In the genomic region with DNA sequence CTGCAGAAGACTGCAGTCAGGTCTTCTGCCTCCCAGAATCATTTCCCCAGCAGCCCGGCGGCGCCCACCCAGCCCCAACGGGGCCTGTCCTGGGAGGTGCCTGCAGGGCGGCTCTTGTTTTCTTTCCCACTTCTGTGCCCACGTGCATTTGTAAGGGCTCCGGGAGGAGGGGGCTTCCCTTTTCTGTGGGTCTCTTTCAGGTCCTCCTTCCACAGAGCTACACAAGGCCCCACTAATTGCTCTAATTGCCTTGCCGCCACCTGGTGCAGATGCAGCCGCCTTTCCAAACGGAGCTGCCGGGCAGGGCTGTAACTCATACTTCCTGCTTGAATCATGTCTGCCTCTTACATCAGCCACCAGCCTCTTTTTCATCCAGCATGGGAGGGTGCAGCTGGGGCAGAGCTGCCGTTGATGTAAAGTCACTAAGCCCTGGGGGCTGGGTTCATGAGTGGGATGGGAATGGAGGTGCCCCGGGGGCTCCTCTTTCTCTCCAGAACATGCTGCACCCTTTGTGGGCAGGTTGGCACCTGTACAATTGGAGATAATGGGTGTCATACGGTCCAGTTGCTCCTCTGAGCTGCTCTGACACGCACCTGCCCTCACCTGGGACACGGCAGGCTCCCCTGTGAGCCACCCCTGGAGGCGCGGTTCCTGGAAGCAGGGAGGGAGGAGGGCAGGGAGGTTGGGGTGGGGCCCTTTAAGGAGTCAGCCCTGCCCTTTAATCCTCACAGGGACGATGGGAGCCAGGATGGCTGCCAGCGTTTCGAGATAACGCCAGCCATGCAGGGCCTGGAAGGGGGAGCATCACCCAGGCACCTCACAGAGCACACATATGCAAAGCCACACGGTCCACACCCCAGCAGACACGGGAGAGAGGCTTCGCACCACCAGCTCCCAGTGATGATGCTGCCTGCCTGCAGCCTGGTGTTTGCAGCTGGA, we compare ENCODE assay signal across 1 cellular context.
TF ChIP-seq lines count a peak whose summit lies in the region.

No MANE protein-coding gene starts in this region.

TF ChIP-seq in HepG2, 621 proteins besides CTCF, POLR2A, EP300 and RAD21 (continued from another document and continues in another):
- TF ChIP-seq, protein P1, sequence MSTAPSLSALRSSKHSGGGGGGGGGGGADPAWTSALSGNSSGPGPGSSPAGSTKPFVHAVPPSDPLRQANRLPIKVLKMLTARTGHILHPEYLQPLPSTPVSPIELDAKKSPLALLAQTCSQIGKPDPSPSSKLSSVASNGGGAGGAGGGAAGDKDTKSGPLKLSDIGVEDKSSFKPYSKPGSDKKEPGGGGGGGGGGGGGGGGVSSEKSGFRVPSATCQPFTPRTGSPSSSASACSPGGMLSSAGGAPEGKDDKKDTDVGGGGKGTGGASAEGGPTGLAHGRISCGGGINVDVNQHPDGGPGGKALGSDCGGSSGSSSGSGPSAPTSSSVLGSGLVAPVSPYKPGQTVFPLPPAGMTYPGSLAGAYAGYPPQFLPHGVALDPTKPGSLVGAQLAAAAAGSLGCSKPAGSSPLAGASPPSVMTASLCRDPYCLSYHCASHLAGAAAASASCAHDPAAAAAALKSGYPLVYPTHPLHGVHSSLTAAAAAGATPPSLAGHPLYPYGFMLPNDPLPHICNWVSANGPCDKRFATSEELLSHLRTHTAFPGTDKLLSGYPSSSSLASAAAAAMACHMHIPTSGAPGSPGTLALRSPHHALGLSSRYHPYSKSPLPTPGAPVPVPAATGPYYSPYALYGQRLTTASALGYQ (CRISPR knock-in tag; IDR thresholded peaks at IDR 0.05) = no peak; the same call in 1 of the 2 replicates
- TF ChIP-seq ZNF205 (CRISPR knock-in tag; IDR thresholded peaks at IDR 0.05) (no peak), SMARCE1 (IDR thresholded peaks at IDR 0.05; ENCODE audit: borderline replicate concordance) (no peak), ARNT2 (CRISPR knock-in tag; IDR thresholded peaks at IDR 0.05; ENCODE audit: low read depth) (peak; percentile 23; the same call in 1 of the 2 replicates), ZNF224 (CRISPR knock-in tag; IDR thresholded peaks at IDR 0.05) (no peak), NR2F6 (IDR thresholded peaks at IDR 0.05) (no peak), NR2F6 (CRISPR knock-in tag; IDR thresholded peaks at IDR 0.05) (no peak), ZFP90 (CRISPR knock-in tag; IDR thresholded peaks at IDR 0.05; ENCODE audit: borderline replicate concordance) (0 out of 2 replicates have a peak, but pooled peaks have one; percentile 41), ZNF709 (CRISPR knock-in tag; IDR thresholded peaks at IDR 0.05) (no peak), JARID2 (CRISPR knock-in tag; IDR thresholded peaks at IDR 0.05; ENCODE audit: insufficient replicate concordance) (no peak), PRPF4 (IDR thresholded peaks at IDR 0.05; ENCODE audit: low read depth, low read length, poor library complexity, severe bottlenecking) (no peak), SMARCC2 (IDR thresholded peaks at IDR 0.05) (no peak), JUNB (CRISPR knock-in tag; IDR thresholded peaks at IDR 0.05; ENCODE audit: borderline replicate concordance) (no peak), ZNF3 (CRISPR knock-in tag; IDR thresholded peaks at IDR 0.05) (no peak), DNMT1 (CRISPR knock-in tag; IDR thresholded peaks at IDR 0.05) (no peak), ISL2 (CRISPR knock-in tag; IDR thresholded peaks at IDR 0.05) (0 out of 2 replicates have a peak, but pooled peaks have one; percentile 8), SMAD1 (CRISPR knock-in tag; IDR thresholded peaks at IDR 0.05; ENCODE audit: borderline replicate concordance, low read depth) (0 out of 2 replicates have a peak, but pooled peaks have one; percentile 21), SP1 (IDR thresholded peaks at IDR 0.05) (no peak), SP1 (CRISPR knock-in tag; IDR thresholded peaks at IDR 0.05) (no peak), SALL2 (CRISPR knock-in tag; IDR thresholded peaks at IDR 0.05) (0 out of 2 replicates have a peak, but pooled peaks have one; percentile 74), MAFK (conservative IDR thresholded peaks at IDR 0.05 in 1 of 2, IDR thresholded peaks at IDR 0.05 in 1 of 2; ENCODE audit: low read length in 2 of 2) (no peak), NONO (IDR thresholded peaks at IDR 0.05) (no peak), NONO (CRISPR knock-in tag; conservative IDR thresholded peaks at IDR 0.05) (peak; percentile 15; the same call in 1 of the 2 replicates), HOXA3 (CRISPR knock-in tag; IDR thresholded peaks at IDR 0.05) (peak; percentile 10; the same call in 1 of the 2 replicates), SALL1 (CRISPR knock-in tag; IDR thresholded peaks at IDR 0.05) (peak; percentile 35; the same call in 1 of the 2 replicates), NFE2L2 (IDR thresholded peaks at IDR 0.05; ENCODE audit: low read length) (no peak), ZNF343 (CRISPR knock-in tag; IDR thresholded peaks at IDR 0.05) (0 out of 2 replicates have a peak, but pooled peaks have one; percentile 54), ZNF652 (CRISPR knock-in tag; IDR thresholded peaks at IDR 0.05; ENCODE audit: borderline replicate concordance, low read depth) (peak; percentile 63), ZFP82 (CRISPR knock-in tag; IDR thresholded peaks at IDR 0.05; ENCODE audit: borderline replicate concordance) (no peak; the same call in 1 of the 2 replicates), MEIS1 (CRISPR knock-in tag; IDR thresholded peaks at IDR 0.05; ENCODE audit: borderline replicate concordance) (no peak), ZNF879 (CRISPR knock-in tag; IDR thresholded peaks at IDR 0.05) (no peak), ZBTB3 (CRISPR knock-in tag; IDR thresholded peaks at IDR 0.05; ENCODE audit: borderline replicate concordance, low read depth) (no peak)
- TF ChIP-seq, protein P2, sequence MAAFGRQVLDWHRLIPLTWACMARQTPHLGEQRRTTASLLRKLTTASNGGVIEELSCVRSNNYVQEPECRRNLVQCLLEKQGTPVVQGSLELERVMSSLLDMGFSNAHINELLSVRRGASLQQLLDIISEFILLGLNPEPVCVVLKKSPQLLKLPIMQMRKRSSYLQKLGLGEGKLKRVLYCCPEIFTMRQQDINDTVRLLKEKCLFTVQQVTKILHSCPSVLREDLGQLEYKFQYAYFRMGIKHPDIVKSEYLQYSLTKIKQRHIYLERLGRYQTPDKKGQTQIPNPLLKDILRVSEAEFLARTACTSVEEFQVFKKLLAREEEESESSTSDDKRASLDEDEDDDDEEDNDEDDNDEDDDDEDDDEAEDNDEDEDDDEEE (CRISPR knock-in tag; IDR thresholded peaks at IDR 0.05) = no peak
- TF ChIP-seq, protein P3, sequence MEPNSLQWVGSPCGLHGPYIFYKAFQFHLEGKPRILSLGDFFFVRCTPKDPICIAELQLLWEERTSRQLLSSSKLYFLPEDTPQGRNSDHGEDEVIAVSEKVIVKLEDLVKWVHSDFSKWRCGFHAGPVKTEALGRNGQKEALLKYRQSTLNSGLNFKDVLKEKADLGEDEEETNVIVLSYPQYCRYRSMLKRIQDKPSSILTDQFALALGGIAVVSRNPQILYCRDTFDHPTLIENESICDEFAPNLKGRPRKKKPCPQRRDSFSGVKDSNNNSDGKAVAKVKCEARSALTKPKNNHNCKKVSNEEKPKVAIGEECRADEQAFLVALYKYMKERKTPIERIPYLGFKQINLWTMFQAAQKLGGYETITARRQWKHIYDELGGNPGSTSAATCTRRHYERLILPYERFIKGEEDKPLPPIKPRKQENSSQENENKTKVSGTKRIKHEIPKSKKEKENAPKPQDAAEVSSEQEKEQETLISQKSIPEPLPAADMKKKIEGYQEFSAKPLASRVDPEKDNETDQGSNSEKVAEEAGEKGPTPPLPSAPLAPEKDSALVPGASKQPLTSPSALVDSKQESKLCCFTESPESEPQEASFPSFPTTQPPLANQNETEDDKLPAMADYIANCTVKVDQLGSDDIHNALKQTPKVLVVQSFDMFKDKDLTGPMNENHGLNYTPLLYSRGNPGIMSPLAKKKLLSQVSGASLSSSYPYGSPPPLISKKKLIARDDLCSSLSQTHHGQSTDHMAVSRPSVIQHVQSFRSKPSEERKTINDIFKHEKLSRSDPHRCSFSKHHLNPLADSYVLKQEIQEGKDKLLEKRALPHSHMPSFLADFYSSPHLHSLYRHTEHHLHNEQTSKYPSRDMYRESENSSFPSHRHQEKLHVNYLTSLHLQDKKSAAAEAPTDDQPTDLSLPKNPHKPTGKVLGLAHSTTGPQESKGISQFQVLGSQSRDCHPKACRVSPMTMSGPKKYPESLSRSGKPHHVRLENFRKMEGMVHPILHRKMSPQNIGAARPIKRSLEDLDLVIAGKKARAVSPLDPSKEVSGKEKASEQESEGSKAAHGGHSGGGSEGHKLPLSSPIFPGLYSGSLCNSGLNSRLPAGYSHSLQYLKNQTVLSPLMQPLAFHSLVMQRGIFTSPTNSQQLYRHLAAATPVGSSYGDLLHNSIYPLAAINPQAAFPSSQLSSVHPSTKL (CRISPR knock-in tag; IDR thresholded peaks at IDR 0.05) = no peak
- TF ChIP-seq, protein P4, sequence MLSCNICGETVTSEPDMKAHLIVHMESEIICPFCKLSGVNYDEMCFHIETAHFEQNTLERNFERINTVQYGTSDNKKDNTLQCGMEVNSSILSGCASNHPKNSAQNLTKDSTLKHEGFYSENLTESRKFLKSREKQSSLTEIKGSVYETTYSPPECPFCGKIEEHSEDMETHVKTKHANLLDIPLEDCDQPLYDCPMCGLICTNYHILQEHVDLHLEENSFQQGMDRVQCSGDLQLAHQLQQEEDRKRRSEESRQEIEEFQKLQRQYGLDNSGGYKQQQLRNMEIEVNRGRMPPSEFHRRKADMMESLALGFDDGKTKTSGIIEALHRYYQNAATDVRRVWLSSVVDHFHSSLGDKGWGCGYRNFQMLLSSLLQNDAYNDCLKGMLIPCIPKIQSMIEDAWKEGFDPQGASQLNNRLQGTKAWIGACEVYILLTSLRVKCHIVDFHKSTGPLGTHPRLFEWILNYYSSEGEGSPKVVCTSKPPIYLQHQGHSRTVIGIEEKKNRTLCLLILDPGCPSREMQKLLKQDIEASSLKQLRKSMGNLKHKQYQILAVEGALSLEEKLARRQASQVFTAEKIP (CRISPR knock-in tag; IDR thresholded peaks at IDR 0.05; ENCODE audit: borderline replicate concordance) = no peak
- TF ChIP-seq, protein P5, sequence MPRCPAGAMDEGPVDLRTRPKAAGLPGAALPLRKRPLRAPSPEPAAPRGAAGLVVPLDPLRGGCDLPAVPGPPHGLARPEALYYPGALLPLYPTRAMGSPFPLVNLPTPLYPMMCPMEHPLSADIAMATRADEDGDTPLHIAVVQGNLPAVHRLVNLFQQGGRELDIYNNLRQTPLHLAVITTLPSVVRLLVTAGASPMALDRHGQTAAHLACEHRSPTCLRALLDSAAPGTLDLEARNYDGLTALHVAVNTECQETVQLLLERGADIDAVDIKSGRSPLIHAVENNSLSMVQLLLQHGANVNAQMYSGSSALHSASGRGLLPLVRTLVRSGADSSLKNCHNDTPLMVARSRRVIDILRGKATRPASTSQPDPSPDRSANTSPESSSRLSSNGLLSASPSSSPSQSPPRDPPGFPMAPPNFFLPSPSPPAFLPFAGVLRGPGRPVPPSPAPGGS (CRISPR knock-in tag; IDR thresholded peaks at IDR 0.05) = no peak; the same call in 1 of the 2 replicates
- TF ChIP-seq, protein P6, sequence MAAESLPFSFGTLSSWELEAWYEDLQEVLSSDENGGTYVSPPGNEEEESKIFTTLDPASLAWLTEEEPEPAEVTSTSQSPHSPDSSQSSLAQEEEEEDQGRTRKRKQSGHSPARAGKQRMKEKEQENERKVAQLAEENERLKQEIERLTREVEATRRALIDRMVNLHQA (CRISPR knock-in tag; IDR thresholded peaks at IDR 0.05) = peak; percentile 89; the same call in 1 of the 2 replicates
- TF ChIP-seq, protein P7, sequence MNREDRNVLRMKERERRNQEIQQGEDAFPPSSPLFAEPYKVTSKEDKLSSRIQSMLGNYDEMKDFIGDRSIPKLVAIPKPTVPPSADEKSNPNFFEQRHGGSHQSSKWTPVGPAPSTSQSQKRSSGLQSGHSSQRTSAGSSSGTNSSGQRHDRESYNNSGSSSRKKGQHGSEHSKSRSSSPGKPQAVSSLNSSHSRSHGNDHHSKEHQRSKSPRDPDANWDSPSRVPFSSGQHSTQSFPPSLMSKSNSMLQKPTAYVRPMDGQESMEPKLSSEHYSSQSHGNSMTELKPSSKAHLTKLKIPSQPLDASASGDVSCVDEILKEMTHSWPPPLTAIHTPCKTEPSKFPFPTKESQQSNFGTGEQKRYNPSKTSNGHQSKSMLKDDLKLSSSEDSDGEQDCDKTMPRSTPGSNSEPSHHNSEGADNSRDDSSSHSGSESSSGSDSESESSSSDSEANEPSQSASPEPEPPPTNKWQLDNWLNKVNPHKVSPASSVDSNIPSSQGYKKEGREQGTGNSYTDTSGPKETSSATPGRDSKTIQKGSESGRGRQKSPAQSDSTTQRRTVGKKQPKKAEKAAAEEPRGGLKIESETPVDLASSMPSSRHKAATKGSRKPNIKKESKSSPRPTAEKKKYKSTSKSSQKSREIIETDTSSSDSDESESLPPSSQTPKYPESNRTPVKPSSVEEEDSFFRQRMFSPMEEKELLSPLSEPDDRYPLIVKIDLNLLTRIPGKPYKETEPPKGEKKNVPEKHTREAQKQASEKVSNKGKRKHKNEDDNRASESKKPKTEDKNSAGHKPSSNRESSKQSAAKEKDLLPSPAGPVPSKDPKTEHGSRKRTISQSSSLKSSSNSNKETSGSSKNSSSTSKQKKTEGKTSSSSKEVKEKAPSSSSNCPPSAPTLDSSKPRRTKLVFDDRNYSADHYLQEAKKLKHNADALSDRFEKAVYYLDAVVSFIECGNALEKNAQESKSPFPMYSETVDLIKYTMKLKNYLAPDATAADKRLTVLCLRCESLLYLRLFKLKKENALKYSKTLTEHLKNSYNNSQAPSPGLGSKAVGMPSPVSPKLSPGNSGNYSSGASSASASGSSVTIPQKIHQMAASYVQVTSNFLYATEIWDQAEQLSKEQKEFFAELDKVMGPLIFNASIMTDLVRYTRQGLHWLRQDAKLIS (CRISPR knock-in tag; IDR thresholded peaks at IDR 0.05) = no peak
- TF ChIP-seq, protein P8, sequence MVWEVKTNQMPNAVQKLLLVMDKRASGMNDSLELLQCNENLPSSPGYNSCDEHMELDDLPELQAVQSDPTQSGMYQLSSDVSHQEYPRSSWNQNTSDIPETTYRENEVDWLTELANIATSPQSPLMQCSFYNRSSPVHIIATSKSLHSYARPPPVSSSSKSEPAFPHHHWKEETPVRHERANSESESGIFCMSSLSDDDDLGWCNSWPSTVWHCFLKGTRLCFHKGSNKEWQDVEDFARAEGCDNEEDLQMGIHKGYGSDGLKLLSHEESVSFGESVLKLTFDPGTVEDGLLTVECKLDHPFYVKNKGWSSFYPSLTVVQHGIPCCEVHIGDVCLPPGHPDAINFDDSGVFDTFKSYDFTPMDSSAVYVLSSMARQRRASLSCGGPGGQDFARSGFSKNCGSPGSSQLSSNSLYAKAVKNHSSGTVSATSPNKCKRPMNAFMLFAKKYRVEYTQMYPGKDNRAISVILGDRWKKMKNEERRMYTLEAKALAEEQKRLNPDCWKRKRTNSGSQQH (CRISPR knock-in tag; IDR thresholded peaks at IDR 0.05; ENCODE audit: low read depth) = no peak; the same call in 1 of the 2 replicates
- TF ChIP-seq, protein P9, sequence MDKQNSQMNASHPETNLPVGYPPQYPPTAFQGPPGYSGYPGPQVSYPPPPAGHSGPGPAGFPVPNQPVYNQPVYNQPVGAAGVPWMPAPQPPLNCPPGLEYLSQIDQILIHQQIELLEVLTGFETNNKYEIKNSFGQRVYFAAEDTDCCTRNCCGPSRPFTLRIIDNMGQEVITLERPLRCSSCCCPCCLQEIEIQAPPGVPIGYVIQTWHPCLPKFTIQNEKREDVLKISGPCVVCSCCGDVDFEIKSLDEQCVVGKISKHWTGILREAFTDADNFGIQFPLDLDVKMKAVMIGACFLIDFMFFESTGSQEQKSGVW (CRISPR knock-in tag; IDR thresholded peaks at IDR 0.05; ENCODE audit: borderline replicate concordance) = no peak
